ENCODE assay signal across 8 cellular contexts in genomic region chr19:43594710-43595604, GRCh38. TPM values are rescaled to one million over a fixed set of nuclear protein-coding genes. Genes with fewer than 3 reads are reported as not detected.
DNase-seq lines count a peak whose midpoint lies in the region; ATAC-seq and TF ChIP-seq lines count a peak whose summit lies in the region.

No MANE protein-coding gene starts in this region.

- H3K36me3 ChIP-seq in lower lobe of right lung, result peaks cover 61% of the 10 kb centered on the region

- intact Hi-C loops in lower lobe of right lung (cut with DNase I), result no loop called here

- H3K27me3 ChIP-seq in lower lobe of right lung (ENCODE audit: low read depth), result no peaks in the 10 kb centered on the region

- TF ChIP-seq CTCF in AG09319 (IDR thresholded peaks at IDR 0.05; ENCODE audit: low read depth, low read length), result peak; percentile 85
- TF ChIP-seq CTCF in lower lobe of right lung (IDR thresholded peaks at IDR 0.05), result peak; percentile 67

- H3K4me3 ChIP-seq in lower lobe of right lung, result peak overlapping the region; percentile 77

- ATAC-seq in GM19452 (IDR thresholded peaks at IDR 0.05; ENCODE audit: unreplicated experiment) (peak; percentile 36), lower lobe of right lung (peak; percentile 43 to 51), HG02840 (IDR thresholded peaks at IDR 0.05; ENCODE audit: low FRiP score, unreplicated experiment) (no peak)

- H3K9me3 ChIP-seq in lower lobe of right lung, result no peaks in the 10 kb centered on the region

- peak overlapping the region; percentile 99 for H3K27ac ChIP-seq in lower lobe of right lung

- peak; percentile 18 for DNase-seq in AG09319 (ENCODE audit: extremely low read depth, low read depth)
- peak; percentile 39 for DNase-seq in NCI-H460 (ENCODE audit: extremely low read depth, low read depth)
- peak; percentile 82 for DNase-seq in activated CD4-positive, alpha-beta T cell treated with anti-CD3 and anti-CD28 coated beads for 48 hours
- DNase-seq in dermis blood vessel endothelial cell, result peak; percentile 85
- peak; percentile 77 for DNase-seq in lower lobe of right lung
- peak; percentile 44 to 64 (median 44) for DNase-seq in stimulated activated CD4-positive, alpha-beta T cell treated with anti-CD3 and anti-CD28 coated beads, TNF-alpha, amount 100 ng/mL, for 48 hours (ENCODE audit: low read depth in 3 of 3)

- H3K4me1 ChIP-seq in lower lobe of right lung, result peaks cover 41% of the 10 kb centered on the region

RNA-seq across cellular contexts. Expression of gene IRGQ, which starts 1.0 kb away (rescaled TPM):
- total RNA-seq in NCI-H460 (2014; rRNA removed; shearing (Covaris generic)), result 5.7 and 8.1 TPM in 2 replicates
- polyA plus RNA-seq in NCI-H460 (2014; cell fraction: nucleus; rRNA removed), result 18.1 and 22.9 TPM in 2 replicates
- 27.2 and 34.6 TPM in 2 replicates for total RNA-seq in dermis blood vessel endothelial cell
- total RNA-seq in lower lobe of right lung, result 21.1 TPM

RNA-seq across cellular contexts. Expression of gene ZNF576, which starts 1.4 kb away (rescaled TPM):
- 4.4 and 4.6 TPM in 2 replicates for total RNA-seq in NCI-H460 (2014; rRNA removed; shearing (Covaris generic))
- polyA plus RNA-seq in NCI-H460 (2014; cell fraction: nucleus; rRNA removed), result 21.7 and 30.3 TPM in 2 replicates
- 10.8 and 12.6 TPM in 2 replicates for total RNA-seq in dermis blood vessel endothelial cell
- total RNA-seq in lower lobe of right lung, result 14.2 TPM

RNA-seq across cellular contexts. Expression of gene SRRM5, which starts 16.9 kb away (rescaled TPM):
- total RNA-seq in NCI-H460 (2014; rRNA removed; shearing (Covaris generic)), result 0.10 and 0.55 TPM in 2 replicates
- polyA plus RNA-seq in NCI-H460 (2014; cell fraction: nucleus; rRNA removed), result 0.29 and 0.75 TPM in 2 replicates
- 0.05 and 0.17 TPM in 2 replicates for total RNA-seq in dermis blood vessel endothelial cell
- total RNA-seq in lower lobe of right lung, result 0.24 TPM

RNA-seq across cellular contexts. Expression of gene PINLYP, which starts 19.4 kb away (rescaled TPM):
- not detected in 2 replicates for total RNA-seq in NCI-H460 (2014; rRNA removed; shearing (Covaris generic))
- not detected in 2 replicates for polyA plus RNA-seq in NCI-H460 (2014; cell fraction: nucleus; rRNA removed)
- total RNA-seq in dermis blood vessel endothelial cell (0.68 and 3.7 TPM in 2 replicates), lower lobe of right lung (5.8 TPM)

RNA-seq across cellular contexts. Expression of gene XRCC1, which starts 19.6 kb away (rescaled TPM):
- total RNA-seq in NCI-H460 (2014; rRNA removed; shearing (Covaris generic)), result 13.5 and 17.9 TPM in 2 replicates
- polyA plus RNA-seq in NCI-H460 (2014; cell fraction: nucleus; rRNA removed), result 15.2 and 15.9 TPM in 2 replicates
- 16.8 and 18.6 TPM in 2 replicates for total RNA-seq in dermis blood vessel endothelial cell
- 26.9 TPM for total RNA-seq in lower lobe of right lung

Comparison
In these comparisons a context has a peak if more than half of its experiments do, and no peak if none do; other contexts are left out.
1. DNase-seq: peak in every context shown above with its lines; median percentile 85 in dermis blood vessel endothelial cell; 82 in activated CD4-positive, alpha-beta T cell treated with anti-CD3 and anti-CD28 coated beads for 48 hours; 77 in lower lobe of right lung; 44 in stimulated activated CD4-positive, alpha-beta T cell treated with anti-CD3 and anti-CD28 coated beads, TNF-alpha, amount 100 ng/mL, for 48 hours; 39 in NCI-H460; 18 in AG09319.